15 cellular contexts compared by ENCODE assay signal in the genomic region with DNA sequence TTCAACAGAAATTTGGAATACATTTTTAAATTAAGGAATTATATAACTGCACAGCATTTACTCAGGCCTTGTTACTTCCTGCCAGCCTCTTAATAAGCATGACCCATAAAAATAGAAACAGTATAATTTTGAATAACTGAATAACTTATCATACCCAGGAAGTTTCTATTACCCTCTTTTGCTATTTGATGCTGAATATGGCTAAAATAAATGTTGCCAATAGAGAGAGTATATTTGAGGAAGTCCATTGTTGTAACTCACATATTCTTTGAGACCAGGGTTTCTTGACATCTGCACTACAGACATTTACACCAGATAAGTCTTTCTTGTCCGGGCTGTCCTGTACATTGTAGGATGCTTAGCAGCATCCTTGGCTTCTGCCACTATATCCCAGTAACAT.
DNase-seq lines count a peak whose midpoint lies in the region; ATAC-seq and TF ChIP-seq lines count a peak whose summit lies in the region.
"Had no signal": no experiment of that assay in that cellular context is flagged by ENCODE, and none has a peak within 500 bp of the region (broad histone marks: within the 10 kb centered on the region; RNA-seq: fewer than 3 reads in every experiment).

No MANE protein-coding gene starts in this region.

- H3K4me1 Mint-ChIP-seq in CD4-positive, alpha-beta memory T cell, result peaks cover 42 to 65% (median 52%) of the 10 kb centered on the region in 4 donors

- intact Hi-C loops in A673 (cut with micrococcal nuclease; ENCODE audit: unreplicated experiment) (no loop called here), OCI-LY7 (cut with micrococcal nuclease; ENCODE audit: unreplicated experiment) (no loop called here), upper lobe of right lung (cut with DNase I) (no loop called here)
- intact Hi-C loops in CD4-positive, alpha-beta memory T cell (cut with micrococcal nuclease), result no loop called here

- H3K27me3 ChIP-seq in A673 (replicated peaks; ENCODE audit: insufficient read depth, low read depth, low read length, poor library complexity), result no peaks in the 10 kb centered on the region
- H3K27me3 ChIP-seq in CD4-positive, alpha-beta memory T cell (ENCODE audit: insufficient read depth, low read length), result no peaks in the 10 kb centered on the region
- H3K27me3 ChIP-seq in upper lobe of right lung, result no peaks in the 10 kb centered on the region
- H3K27me3 ChIP-seq: MG63 had no signal

- TF ChIP-seq CTCF in A673 (conservative IDR thresholded peaks at IDR 0.05; ENCODE audit: low read depth, low read length) (no peak), OCI-LY7 (conservative IDR thresholded peaks at IDR 0.05; ENCODE audit: low read length) (no peak), upper lobe of right lung (IDR thresholded peaks at IDR 0.05) (no peak)

- H3K36me3 Mint-ChIP-seq in CD4-positive, alpha-beta memory T cell, result peaks cover 11 to 12% of the 10 kb centered on the region in 2 donors

- no peak overlapping the region for H2AFZ ChIP-seq in OCI-LY7 (ENCODE audit: low read length)

- H3K4me3 ChIP-seq in A673 (ENCODE audit: low read depth, low read length, poor library complexity, severe bottlenecking) (peak overlapping the region; percentile 7), OCI-LY7 (ENCODE audit: low read depth, low read length, poor library complexity, severe bottlenecking) (no peak overlapping the region), upper lobe of right lung (no peak overlapping the region)
- H3K4me3 ChIP-seq in CD4-positive, alpha-beta memory T cell (ENCODE audit: low read length in 2 of 2), result no peak overlapping the region
- H3K4me3 ChIP-seq: MG63 had no signal

- BruUV-seq in A673 (replicated peaks; lab: Mats Ljungman, UMichigan) (no TSS peak), OCI-LY7 (replicated peaks; lab: Mats Ljungman, UMichigan) (no TSS peak)

- no peaks in the 10 kb centered on the region for H4K20me1 ChIP-seq in OCI-LY7 (ENCODE audit: insufficient read depth, low read length)

- peak overlapping the region in 4 of 7 donors; percentile 5 to 52 (median 22) for H3K27ac Mint-ChIP-seq in CD4-positive, alpha-beta memory T cell

- CTCF ChIA-PET in A673 (lab: Charles Lee) (interaction anchor here (0.6 kb wide), 1 partner anchor 120 kb away, joined by 3 read pairs; no protein-coding TSS in a partner anchor), OCI-LY7 (lab: Charles Lee; ENCODE audit: unreplicated experiment) (no interaction called here)
- CTCF ChIA-PET in CD4-positive, alpha-beta memory T cell (lab: Charles Lee; ENCODE audit: partially characterized antibody), result no interaction called here

- H3K9me3 Mint-ChIP-seq in CD4-positive, alpha-beta memory T cell, result no peaks in the 10 kb centered on the region

- no peaks in the 10 kb centered on the region for H3K9me3 ChIP-seq in A673 (ENCODE audit: low read depth, low read length, poor library complexity, severe bottlenecking)
- H3K9me3 ChIP-seq in CD4-positive, alpha-beta memory T cell (ENCODE audit: control insufficient read depth in 1 of 2, low read length in 2 of 2), result no peaks in the 10 kb centered on the region
- H3K9me3 ChIP-seq in OCI-LY7 (ENCODE audit: low read length), result peaks cover 22% of the 10 kb centered on the region; the same call in 1 of the 2 replicates
- no peaks in the 10 kb centered on the region for H3K9me3 ChIP-seq in upper lobe of right lung
- H3K9me3 ChIP-seq: MG63 had no signal

- H3K4me1 ChIP-seq in A673 (ENCODE audit: insufficient read depth, low read length, poor library complexity, severe bottlenecking) (peaks cover 30% of the 10 kb centered on the region), OCI-LY7 (ENCODE audit: insufficient read depth, low read length, poor library complexity, severe bottlenecking) (peaks cover 48% of the 10 kb centered on the region), upper lobe of right lung (peaks cover 2% of the 10 kb centered on the region)
- H3K4me1 ChIP-seq in CD4-positive, alpha-beta memory T cell (ENCODE audit: insufficient read depth, low read length), result peaks cover 43% of the 10 kb centered on the region

- H3K9me2 ChIP-seq in OCI-LY7 (ENCODE audit: insufficient read depth, low read length), result no peaks in the 10 kb centered on the region

- peaks cover 46% of the 10 kb centered on the region; the same call in 1 of the 2 replicates for H3K79me2 ChIP-seq in OCI-LY7 (ENCODE audit: insufficient read depth, low read depth, low read length)

- DNase-seq in A673 (ENCODE audit: low spot score), result peak; percentile 48
- no peak for DNase-seq in CD4-positive, alpha-beta memory T cell
- no peak for DNase-seq in OCI-LY7 (ENCODE audit: low spot score)
- peak; percentile 23 for DNase-seq in germinal center (ENCODE audit: low spot score)
- DNase-seq in NCI-H2196 treated with DMSO at 0.1 percent for 48 hours (lab: John Stamatoyannopoulos, UW; ENCODE audit: unreplicated experiment), result no peak
- DNase-seq in NCI-H2171 treated with DMSO at 0.1 percent for 48 hours (lab: John Stamatoyannopoulos, UW), result no peak
- DNase-seq in upper lobe of right lung, result no peak
- DNase-seq: DMS53, MG63, NCI-H1105, NCI-H1694 treated with DMSO at 0.1 percent for 48 hours, NCI-H446 treated with DMSO at 0.1 percent for 48 hours, PC-3 had no signal

- H3K36me3 ChIP-seq in A673 (ENCODE audit: insufficient read depth, low read length, poor library complexity, severe bottlenecking) (no peaks in the 10 kb centered on the region), OCI-LY7 (ENCODE audit: insufficient read depth, low read length) (peaks cover 18% of the 10 kb centered on the region), upper lobe of right lung (no peaks in the 10 kb centered on the region)
- no peaks in the 10 kb centered on the region for H3K36me3 ChIP-seq in CD4-positive, alpha-beta memory T cell (ENCODE audit: insufficient read depth, low read length)
- H3K36me3 ChIP-seq: MG63 had no signal

- peak overlapping the region in 1 of 8 donors; percentile 35 for H3K4me3 Mint-ChIP-seq in CD4-positive, alpha-beta memory T cell

- H3K27ac ChIP-seq in A673 (ENCODE audit: low read depth, low read length, poor library complexity, severe bottlenecking) (peak overlapping the region; percentile 49), OCI-LY7 (ENCODE audit: low read depth, low read length, poor library complexity, severe bottlenecking) (peak overlapping the region; percentile 37), upper lobe of right lung (no peak overlapping the region)
- no peak overlapping the region for H3K27ac ChIP-seq in CD4-positive, alpha-beta memory T cell (ENCODE audit: low read depth, low read length)
- H3K27ac ChIP-seq: RWPE1 had no signal

- H3K27me3 Mint-ChIP-seq in CD4-positive, alpha-beta memory T cell, result no peaks in the 10 kb centered on the region

- POLR2A ChIA-PET in A673 (lab: Charles Lee; ENCODE audit: low non-redundant PET) (interaction anchor here (0.6 kb wide), 1 partner anchor 120 kb away, joined by 3 read pairs; no protein-coding TSS in a partner anchor), OCI-LY7 (lab: Charles Lee) (no interaction called here)
- POLR2A ChIA-PET in CD4-positive, alpha-beta memory T cell (lab: Charles Lee; ENCODE audit: partially characterized antibody), result no interaction called here

- H3K4me2 ChIP-seq in OCI-LY7 (ENCODE audit: low read length), result peak overlapping the region; percentile 33

- ATAC-seq in GM19035 (IDR thresholded peaks at IDR 0.05; ENCODE audit: unreplicated experiment) (no peak), upper lobe of right lung (no peak)
- ATAC-seq: PC-3 had no signal

Comparison
In these comparisons a context has a peak if more than half of its experiments do, and no peak if none do; other contexts are left out.
1. DNase-seq: peak in A673 (single experiment) and germinal center (single experiment); none in CD4-positive, alpha-beta memory T cell (0 of 5), OCI-LY7 (single experiment), NCI-H2196 treated with DMSO at 0.1 percent for 48 hours (single experiment), NCI-H2171 treated with DMSO at 0.1 percent for 48 hours (single experiment) and upper lobe of right lung (single experiment).
2. H3K27ac ChIP-seq: peak in A673 (single experiment) and OCI-LY7 (single experiment); none in CD4-positive, alpha-beta memory T cell (single experiment) and upper lobe of right lung (single experiment).